Comparison of ENCODE assay signal across 12 cellular contexts in the genomic region with DNA sequence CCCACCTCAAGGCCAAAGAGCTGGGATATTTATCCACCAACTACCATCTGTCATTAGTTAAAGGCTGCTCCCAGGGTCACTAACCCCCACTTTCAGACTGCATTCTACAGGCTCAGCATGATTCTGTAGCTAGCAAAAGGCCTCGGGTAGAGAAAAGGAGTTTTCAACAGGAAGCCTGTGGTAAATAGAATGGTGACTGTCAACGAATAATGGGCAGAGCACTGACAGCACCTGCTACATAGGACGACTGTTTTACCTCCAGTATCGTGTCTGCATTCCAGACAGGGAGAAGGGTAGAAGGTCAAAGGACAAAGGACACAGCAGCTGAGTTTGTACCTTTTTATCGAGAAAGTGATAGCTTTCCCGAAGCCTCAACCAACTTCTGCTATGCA. TPM values are rescaled to one million over a fixed set of nuclear protein-coding genes. Genes with fewer than 3 reads are reported as not detected.
A peak's percentile ranks its signal among the peaks of the same experiment; 100 is the strongest.
DNase-seq lines count a peak whose midpoint lies in the region; ATAC-seq lines count a peak whose summit lies in the region.
"Had no signal": no experiment of that assay in that cellular context is flagged by ENCODE, and none has a peak within 500 bp of the region (broad histone marks: within the 10 kb centered on the region; RNA-seq: fewer than 3 reads in every experiment).

No MANE protein-coding gene starts in this region.

- H3K36me3 Mint-ChIP-seq in T-helper 2 cell treated with Interferon-gamma antibody and Interleukin-4, amounts not matched to agents 5 μg/mL and 100 μg/mL, for 36 hours (ENCODE audit: low read depth), result peaks cover 10% of the 10 kb centered on the region

- H2BK5ac ChIP-seq in mesendoderm (ENCODE audit: low read length), result no peak overlapping the region

- H3K23ac ChIP-seq in mesendoderm (ENCODE audit: low read length), result no peak overlapping the region

- H3K4me3 Mint-ChIP-seq in T-helper 2 cell treated with Interferon-gamma antibody and Interleukin-4, amounts not matched to agents 5 μg/mL and 100 μg/mL, for 36 hours, result peak overlapping the region; percentile 0

- WGBS in mesendoderm (ENCODE audit: extremely low coverage, insufficient coverage, low lambda C conversion rate), result no CpG with 5 or more reads among the region's 6 CpGs

- H3K27ac Mint-ChIP-seq in T-helper 2 cell treated with Interferon-gamma antibody and Interleukin-4, amounts not matched to agents 5 μg/mL and 100 μg/mL, for 36 hours, result peak overlapping the region; percentile 9

- no peaks in the 10 kb centered on the region for H3K27me3 Mint-ChIP-seq in T-helper 2 cell treated with Interferon-gamma antibody and Interleukin-4, amounts not matched to agents 5 μg/mL and 100 μg/mL, for 36 hours (ENCODE audit: low read depth)

- peak; percentile 76 for ATAC-seq in GM19455 (IDR thresholded peaks at IDR 0.05; ENCODE audit: unreplicated experiment)
- peak; percentile 43 for ATAC-seq in HG03039 (IDR thresholded peaks at IDR 0.05; ENCODE audit: unreplicated experiment)

- H3K4me3 ChIP-seq in GM08714 (ENCODE audit: low read length) (peak overlapping the region; percentile 11; the same call in 1 of the 2 replicates), mesendoderm (ENCODE audit: low read length) (no peak overlapping the region)
- H3K4me3 ChIP-seq: suprapubic skin had no signal

- peaks cover 14% of the 10 kb centered on the region for H3K4me1 Mint-ChIP-seq in T-helper 2 cell treated with Interferon-gamma antibody and Interleukin-4, amounts not matched to agents 5 μg/mL and 100 μg/mL, for 36 hours (ENCODE audit: low read depth)

- no peak overlapping the region for H3K56ac ChIP-seq in mesendoderm (ENCODE audit: low read length)

- no peak overlapping the region for H4K5ac ChIP-seq in mesendoderm (ENCODE audit: low read length)

- no peak overlapping the region for H3K9ac ChIP-seq in mesendoderm (ENCODE audit: low read length)

- H3K4me1 ChIP-seq in mesendoderm (ENCODE audit: control insufficient read depth, low read depth, low read length), result no peaks in the 10 kb centered on the region

- H2BK120ac ChIP-seq in mesendoderm (ENCODE audit: low read depth, low read length), result no peak overlapping the region

- H2BK15ac ChIP-seq in mesendoderm (replicated peaks; ENCODE audit: low read depth), result no peak overlapping the region

- H3K9me3 Mint-ChIP-seq in T-helper 2 cell treated with Interferon-gamma antibody and Interleukin-4, amounts not matched to agents 5 μg/mL and 100 μg/mL, for 36 hours, result no peaks in the 10 kb centered on the region

- H3K27ac ChIP-seq in mesendoderm (ENCODE audit: low read depth, low read length), result no peak overlapping the region
- H3K27ac ChIP-seq: suprapubic skin had no signal

- no peak for DNase-seq in T-helper 2 cell treated with Interferon-gamma antibody and Interleukin-4, amounts not matched to agents 5 μg/mL and 100 μg/mL, for 36 hours (ENCODE audit: low spot score)
- DNase-seq in mesendoderm, result no peak
- DNase-seq in NCI-H2227 treated with DMSO at 0.1 percent for 48 hours (lab: John Stamatoyannopoulos, UW), result no peak
- no peak for DNase-seq in NCI-H146 treated with DMSO at 0.1 percent for 48 hours (lab: John Stamatoyannopoulos, UW; ENCODE audit: unreplicated experiment)
- DNase-seq in germinal center (ENCODE audit: low spot score), result no peak
- DNase-seq: activated gamma-delta T cell treated with Interleukin-2 at 50 U/mL for 16 hours, hippocampal formation, KBM-7 had no signal

- H3K18ac ChIP-seq in mesendoderm (ENCODE audit: low read length), result no peak overlapping the region

- H3K79me1 ChIP-seq in mesendoderm (ENCODE audit: low read length), result no peaks in the 10 kb centered on the region

- no peak overlapping the region for H3K4me2 ChIP-seq in mesendoderm (ENCODE audit: low read length)

- no peak overlapping the region for H4K8ac ChIP-seq in mesendoderm (ENCODE audit: low read depth, low read length)

- no peak overlapping the region for H3K4ac ChIP-seq in mesendoderm (ENCODE audit: low read depth, low read length)

- H3K79me2 ChIP-seq in mesendoderm (ENCODE audit: control insufficient read depth, insufficient read depth, low read length), result no peaks in the 10 kb centered on the region

- H3K27me3 ChIP-seq in mesendoderm (ENCODE audit: insufficient read depth, low read length, poor library complexity), result no peaks in the 10 kb centered on the region
- H3K27me3 ChIP-seq: suprapubic skin had no signal

- H2AK5ac ChIP-seq in mesendoderm (ENCODE audit: low read length), result no peak overlapping the region

- H3K36me3 ChIP-seq in mesendoderm (ENCODE audit: control insufficient read depth, insufficient read depth, low read length), result no peaks in the 10 kb centered on the region

RNA-seq across cellular contexts. Expression of gene MFAP3, which starts 20.3 kb away (rescaled TPM):
- 16.3 TPM for polyA plus RNA-seq in mesendoderm (2013, experiment 1 of 2)
- 15.9 TPM for polyA plus RNA-seq in mesendoderm (2013, experiment 2 of 2)

RNA-seq across cellular contexts. Expression of gene FAM114A2, which starts 20.3 kb away (rescaled TPM):
- polyA plus RNA-seq in mesendoderm (2013, experiment 1 of 2), result 6.7 TPM
- polyA plus RNA-seq in mesendoderm (2013, experiment 2 of 2), result 6.9 TPM
